In genomic region chr6:28980137-28980796, GRCh38 we compare ENCODE assay signal across 9 cellular contexts. TPM values are rescaled to one million over a fixed set of nuclear protein-coding genes. Genes with fewer than 3 reads are reported as not detected.
DNase-seq lines count a peak whose midpoint lies in the region; ATAC-seq and TF ChIP-seq lines count a peak whose summit lies in the region.
"Had no signal": no experiment of that assay in that cellular context is flagged by ENCODE, and none has a peak within 500 bp of the region (broad histone marks: within the 10 kb centered on the region; RNA-seq: fewer than 3 reads in every experiment).

No MANE protein-coding gene starts in this region.

- H3K36me3 Mint-ChIP-seq in naive B cell: peaks cover 5 to 6% of the 10 kb centered on the region in 2 donors

- 65% methylated on average over 7 of the region's 7 CpGs for WGBS in HUES64
- 58 to 65% (median 62%) methylated on average over 7 of the region's 7 CpGs for WGBS in adrenal gland, 4 donors

- peak overlapping the region in 6 of 8 donors; percentile 1 to 94 (median 59) for H3K4me3 Mint-ChIP-seq in naive B cell

- intact Hi-C loops in adrenal gland (cut with DNase I): loop anchor here (5.0 kb wide), 2 partner anchors 38 to 53 kb away; no protein-coding TSS in a partner anchor

- peaks cover 18 to 38% (median 34%) of the 10 kb centered on the region in 3 donors for H3K27me3 Mint-ChIP-seq in naive B cell

- peaks cover 47 to 54% (median 49%) of the 10 kb centered on the region in 3 donors for H3K4me1 Mint-ChIP-seq in naive B cell

- H3K27ac ChIP-seq in HUES64 (ENCODE audit: low read depth, low read length): peak overlapping the region; percentile 36; the same call in 1 of the 2 replicates
- H3K27ac ChIP-seq in brain microvascular endothelial cell: no peak overlapping the region
- peak overlapping the region in 2 of 5 donors; percentile 67 to 79 for H3K27ac ChIP-seq in adrenal gland

- TF ChIP-seq POLR2A in adrenal gland (IDR thresholded peaks at IDR 0.05): no peak

- peaks cover 21% of the 10 kb centered on the region for H3K4me1 ChIP-seq in HUES64 (ENCODE audit: insufficient read depth, low read length)
- peaks cover 0 to 5% of the 10 kb centered on the region in 2 donors for H3K4me1 ChIP-seq in adrenal gland (replicated peaks in 1 of 2)

- H3K9me3 Mint-ChIP-seq in naive B cell: peaks cover 0 to 10% (median 6%) of the 10 kb centered on the region in 7 donors

- in situ Hi-C loops in brain microvascular endothelial cell (cut with HindIII; ENCODE audit: low pct_ligation_motif_present, low sequenced_read_pairs): no loop called here

- H3K4me3 ChIP-seq in AG10803 (ENCODE audit: low read length): peak overlapping the region; percentile 94
- H3K4me3 ChIP-seq in HUES64 (ENCODE audit: low read length): peak overlapping the region; percentile 92
- peak overlapping the region; percentile 76 for H3K4me3 ChIP-seq in brain microvascular endothelial cell (ENCODE audit: low read depth, low read length)
- peak overlapping the region in 1 of 4 donors; percentile 60 for H3K4me3 ChIP-seq in adrenal gland
- H3K4me3 ChIP-seq: lung had no signal

- no peak for DNase-seq in AG10803 (ENCODE audit: low read depth)
- no peak for DNase-seq in brain microvascular endothelial cell
- DNase-seq in naive B cell: no peak
- no peak for DNase-seq in mucosa of gallbladder (ENCODE audit: low spot score)
- DNase-seq in adrenal gland: no peak
- DNase-seq in DMS114 treated with DMSO at 0.1 percent for 48 hours (lab: John Stamatoyannopoulos, UW; ENCODE audit: unreplicated experiment): no peak

- peak overlapping the region; percentile 46; the same call in 1 of the 2 replicates for H3K9ac ChIP-seq in HUES64 (ENCODE audit: low read depth, low read length)

- H3K36me3 ChIP-seq in HUES64 (ENCODE audit: insufficient read depth, low read length) (no peaks in the 10 kb centered on the region), brain microvascular endothelial cell (replicated peaks) (no peaks in the 10 kb centered on the region), adrenal gland (replicated peaks in 1 of 2) (no peaks in the 10 kb centered on the region)

- no peak for TF ChIP-seq CTCF in AG10803 (conservative IDR thresholded peaks at IDR 0.05; ENCODE audit: low read length)
- TF ChIP-seq CTCF in brain microvascular endothelial cell (IDR thresholded peaks at IDR 0.05; ENCODE audit: low read depth, low read length, missing control alignments): no peak
- no peak for TF ChIP-seq CTCF in adrenal gland (IDR thresholded peaks at IDR 0.05)

- no peak for ATAC-seq in naive B cell (ENCODE audit: low read depth in 2 of 2)
- no peak for ATAC-seq in HG02852 (IDR thresholded peaks at IDR 0.05; ENCODE audit: unreplicated experiment)

- peak overlapping the region in 4 of 6 donors; percentile 29 to 100 (median 36) for H3K27ac Mint-ChIP-seq in naive B cell

- H3K9me3 ChIP-seq in HUES64 (ENCODE audit: insufficient read depth, low read depth, low read length) (no peaks in the 10 kb centered on the region), adrenal gland (replicated peaks in 1 of 3) (no peaks in the 10 kb centered on the region)

- H3K27me3 ChIP-seq in HUES64 (ENCODE audit: insufficient read depth, low read length) (peaks cover 44% of the 10 kb centered on the region), brain microvascular endothelial cell (replicated peaks) (no peaks in the 10 kb centered on the region), adrenal gland (no peaks in the 10 kb centered on the region)

RNA-seq across cellular contexts. Expression of gene ZNF311, which starts 24.8 kb away (rescaled TPM):
- polyA plus RNA-seq in HUES64 (2013, experiment 1 of 2): 0.30 TPM
- 0.44 TPM for polyA plus RNA-seq in HUES64 (2013, experiment 2 of 2)
- not detected for polyA plus RNA-seq in naive B cell (ENCODE audit: low read depth in 6 of 6)
- 2.8 TPM for total RNA-seq in mucosa of gallbladder
- total RNA-seq in adrenal gland: 1 to 10 TPM in 2 of 8 donors, under 1 TPM in 4, not detected in 2; 0.41 to 1.4 (median 0.93) TPM
- 1 to 10 TPM; 1.0 to 2.6 (median 1.4) TPM for polyA plus RNA-seq in adrenal gland

RNA-seq across cellular contexts. Expression of gene TRIM27, which starts 56.5 kb away (rescaled TPM):
- 53.2 TPM for polyA plus RNA-seq in HUES64 (2013, experiment 1 of 2)
- 44.4 TPM for polyA plus RNA-seq in HUES64 (2013, experiment 2 of 2)
- 10 to 100 TPM; 39.8 to 67.0 (median 54.1) TPM for polyA plus RNA-seq in naive B cell (ENCODE audit: low read depth in 6 of 6)
- 42.4 TPM for total RNA-seq in mucosa of gallbladder
- 10 to 100 TPM; 38.3 to 67.4 (median 48.2) TPM for total RNA-seq in adrenal gland
- 10 to 100 TPM; 40.4 to 54.6 (median 53.8) TPM for polyA plus RNA-seq in adrenal gland
